Comparison of ENCODE assay signal across 1 cellular context in the genomic region with DNA sequence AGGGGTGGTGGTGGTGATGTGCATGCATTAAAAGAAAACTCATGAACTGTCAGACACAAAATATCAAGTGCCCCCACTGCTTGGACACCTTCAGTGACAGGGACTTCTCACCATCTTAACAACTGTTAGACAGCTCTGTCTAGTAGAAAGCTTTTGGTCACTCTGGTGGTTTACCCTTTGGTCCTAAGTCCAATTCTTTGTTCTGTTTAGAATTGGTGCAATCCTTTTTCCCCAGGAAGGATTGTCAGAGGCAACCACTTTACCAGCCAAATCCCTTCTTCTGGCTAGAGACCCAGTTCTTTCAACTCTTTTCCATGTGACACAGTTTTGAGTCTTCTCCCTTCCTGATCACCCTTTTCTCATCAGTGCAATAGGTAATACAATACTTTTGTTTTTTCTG.
TF ChIP-seq lines count a peak whose summit lies in the region.

No MANE protein-coding gene starts in this region.

TF ChIP-seq in GM23338, 12 proteins besides CTCF, POLR2A, EP300 and RAD21:
- TF ChIP-seq, protein P1, sequence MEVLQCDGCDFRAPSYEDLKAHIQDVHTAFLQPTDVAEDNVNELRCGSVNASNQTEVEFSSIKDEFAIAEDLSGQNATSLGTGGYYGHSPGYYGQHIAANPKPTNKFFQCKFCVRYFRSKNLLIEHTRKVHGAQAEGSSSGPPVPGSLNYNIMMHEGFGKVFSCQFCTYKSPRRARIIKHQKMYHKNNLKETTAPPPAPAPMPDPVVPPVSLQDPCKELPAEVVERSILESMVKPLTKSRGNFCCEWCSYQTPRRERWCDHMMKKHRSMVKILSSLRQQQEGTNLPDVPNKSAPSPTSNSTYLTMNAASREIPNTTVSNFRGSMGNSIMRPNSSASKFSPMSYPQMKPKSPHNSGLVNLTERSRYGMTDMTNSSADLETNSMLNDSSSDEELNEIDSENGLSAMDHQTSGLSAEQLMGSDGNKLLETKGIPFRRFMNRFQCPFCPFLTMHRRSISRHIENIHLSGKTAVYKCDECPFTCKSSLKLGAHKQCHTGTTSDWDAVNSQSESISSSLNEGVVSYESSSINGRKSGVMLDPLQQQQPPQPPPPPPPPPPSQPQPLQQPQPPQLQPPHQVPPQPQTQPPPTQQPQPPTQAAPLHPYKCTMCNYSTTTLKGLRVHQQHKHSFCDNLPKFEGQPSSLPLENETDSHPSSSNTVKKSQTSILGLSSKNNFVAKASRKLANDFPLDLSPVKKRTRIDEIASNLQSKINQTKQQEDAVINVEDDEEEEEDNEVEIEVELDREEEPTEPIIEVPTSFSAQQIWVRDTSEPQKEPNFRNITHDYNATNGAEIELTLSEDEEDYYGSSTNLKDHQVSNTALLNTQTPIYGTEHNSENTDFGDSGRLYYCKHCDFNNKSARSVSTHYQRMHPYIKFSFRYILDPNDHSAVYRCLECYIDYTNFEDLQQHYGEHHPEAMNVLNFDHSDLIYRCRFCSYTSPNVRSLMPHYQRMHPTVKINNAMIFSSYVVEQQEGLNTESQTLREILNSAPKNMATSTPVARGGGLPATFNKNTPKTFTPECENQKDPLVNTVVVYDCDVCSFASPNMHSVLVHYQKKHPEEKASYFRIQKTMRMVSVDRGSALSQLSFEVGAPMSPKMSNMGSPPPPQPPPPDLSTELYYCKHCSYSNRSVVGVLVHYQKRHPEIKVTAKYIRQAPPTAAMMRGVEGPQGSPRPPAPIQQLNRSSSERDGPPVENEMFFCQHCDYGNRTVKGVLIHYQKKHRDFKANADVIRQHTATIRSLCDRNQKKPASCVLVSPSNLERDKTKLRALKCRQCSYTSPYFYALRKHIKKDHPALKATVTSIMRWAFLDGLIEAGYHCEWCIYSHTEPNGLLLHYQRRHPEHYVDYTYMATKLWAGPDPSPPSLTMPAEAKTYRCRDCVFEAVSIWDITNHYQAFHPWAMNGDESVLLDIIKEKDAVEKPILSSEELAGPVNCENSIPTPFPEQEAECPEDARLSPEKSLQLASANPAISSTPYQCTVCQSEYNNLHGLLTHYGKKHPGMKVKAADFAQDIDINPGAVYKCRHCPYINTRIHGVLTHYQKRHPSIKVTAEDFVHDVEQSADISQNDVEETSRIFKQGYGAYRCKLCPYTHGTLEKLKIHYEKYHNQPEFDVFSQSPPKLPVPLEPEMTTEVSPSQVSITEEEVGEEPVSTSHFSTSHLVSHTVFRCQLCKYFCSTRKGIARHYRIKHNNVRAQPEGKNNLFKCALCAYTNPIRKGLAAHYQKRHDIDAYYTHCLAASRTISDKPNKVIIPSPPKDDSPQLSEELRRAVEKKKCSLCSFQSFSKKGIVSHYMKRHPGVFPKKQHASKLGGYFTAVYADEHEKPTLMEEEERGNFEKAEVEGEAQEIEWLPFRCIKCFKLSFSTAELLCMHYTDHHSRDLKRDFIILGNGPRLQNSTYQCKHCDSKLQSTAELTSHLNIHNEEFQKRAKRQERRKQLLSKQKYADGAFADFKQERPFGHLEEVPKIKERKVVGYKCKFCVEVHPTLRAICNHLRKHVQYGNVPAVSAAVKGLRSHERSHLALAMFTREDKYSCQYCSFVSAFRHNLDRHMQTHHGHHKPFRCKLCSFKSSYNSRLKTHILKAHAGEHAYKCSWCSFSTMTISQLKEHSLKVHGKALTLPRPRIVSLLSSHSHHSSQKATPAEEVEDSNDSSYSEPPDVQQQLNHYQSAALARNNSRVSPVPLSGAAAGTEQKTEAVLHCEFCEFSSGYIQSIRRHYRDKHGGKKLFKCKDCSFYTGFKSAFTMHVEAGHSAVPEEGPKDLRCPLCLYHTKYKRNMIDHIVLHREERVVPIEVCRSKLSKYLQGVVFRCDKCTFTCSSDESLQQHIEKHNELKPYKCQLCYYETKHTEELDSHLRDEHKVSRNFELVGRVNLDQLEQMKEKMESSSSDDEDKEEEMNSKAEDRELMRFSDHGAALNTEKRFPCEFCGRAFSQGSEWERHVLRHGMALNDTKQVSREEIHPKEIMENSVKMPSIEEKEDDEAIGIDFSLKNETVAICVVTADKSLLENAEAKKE (CRISPR knock-in tag; IDR thresholded peaks at IDR 0.05), result no peak
- TF ChIP-seq NANOG (IDR thresholded peaks at IDR 0.05; ENCODE audit: borderline replicate concordance) (no peak), ZNF114 (CRISPR knock-in tag; IDR thresholded peaks at IDR 0.05) (no peak), EZH2phosphoT487 (IDR thresholded peaks at IDR 0.05; ENCODE audit: unreplicated experiment) (no peak), EZH2 (IDR thresholded peaks at IDR 0.05; ENCODE audit: low read depth, unreplicated experiment) (no peak), POLR2AphosphoS5 (IDR thresholded peaks at IDR 0.05; ENCODE audit: low read depth) (no peak), STAT1 (IDR thresholded peaks at IDR 0.05; ENCODE audit: unreplicated experiment) (no peak)
- TF ChIP-seq, protein P2, sequence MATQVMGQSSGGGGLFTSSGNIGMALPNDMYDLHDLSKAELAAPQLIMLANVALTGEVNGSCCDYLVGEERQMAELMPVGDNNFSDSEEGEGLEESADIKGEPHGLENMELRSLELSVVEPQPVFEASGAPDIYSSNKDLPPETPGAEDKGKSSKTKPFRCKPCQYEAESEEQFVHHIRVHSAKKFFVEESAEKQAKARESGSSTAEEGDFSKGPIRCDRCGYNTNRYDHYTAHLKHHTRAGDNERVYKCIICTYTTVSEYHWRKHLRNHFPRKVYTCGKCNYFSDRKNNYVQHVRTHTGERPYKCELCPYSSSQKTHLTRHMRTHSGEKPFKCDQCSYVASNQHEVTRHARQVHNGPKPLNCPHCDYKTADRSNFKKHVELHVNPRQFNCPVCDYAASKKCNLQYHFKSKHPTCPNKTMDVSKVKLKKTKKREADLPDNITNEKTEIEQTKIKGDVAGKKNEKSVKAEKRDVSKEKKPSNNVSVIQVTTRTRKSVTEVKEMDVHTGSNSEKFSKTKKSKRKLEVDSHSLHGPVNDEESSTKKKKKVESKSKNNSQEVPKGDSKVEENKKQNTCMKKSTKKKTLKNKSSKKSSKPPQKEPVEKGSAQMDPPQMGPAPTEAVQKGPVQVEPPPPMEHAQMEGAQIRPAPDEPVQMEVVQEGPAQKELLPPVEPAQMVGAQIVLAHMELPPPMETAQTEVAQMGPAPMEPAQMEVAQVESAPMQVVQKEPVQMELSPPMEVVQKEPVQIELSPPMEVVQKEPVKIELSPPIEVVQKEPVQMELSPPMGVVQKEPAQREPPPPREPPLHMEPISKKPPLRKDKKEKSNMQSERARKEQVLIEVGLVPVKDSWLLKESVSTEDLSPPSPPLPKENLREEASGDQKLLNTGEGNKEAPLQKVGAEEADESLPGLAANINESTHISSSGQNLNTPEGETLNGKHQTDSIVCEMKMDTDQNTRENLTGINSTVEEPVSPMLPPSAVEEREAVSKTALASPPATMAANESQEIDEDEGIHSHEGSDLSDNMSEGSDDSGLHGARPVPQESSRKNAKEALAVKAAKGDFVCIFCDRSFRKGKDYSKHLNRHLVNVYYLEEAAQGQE (IDR thresholded peaks at IDR 0.05; ENCODE audit: unreplicated experiment), result no peak
- TF ChIP-seq, protein P3, sequence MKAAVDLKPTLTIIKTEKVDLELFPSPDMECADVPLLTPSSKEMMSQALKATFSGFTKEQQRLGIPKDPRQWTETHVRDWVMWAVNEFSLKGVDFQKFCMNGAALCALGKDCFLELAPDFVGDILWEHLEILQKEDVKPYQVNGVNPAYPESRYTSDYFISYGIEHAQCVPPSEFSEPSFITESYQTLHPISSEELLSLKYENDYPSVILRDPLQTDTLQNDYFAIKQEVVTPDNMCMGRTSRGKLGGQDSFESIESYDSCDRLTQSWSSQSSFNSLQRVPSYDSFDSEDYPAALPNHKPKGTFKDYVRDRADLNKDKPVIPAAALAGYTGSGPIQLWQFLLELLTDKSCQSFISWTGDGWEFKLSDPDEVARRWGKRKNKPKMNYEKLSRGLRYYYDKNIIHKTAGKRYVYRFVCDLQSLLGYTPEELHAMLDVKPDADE (IDR thresholded peaks at IDR 0.05), result no peak
